In the genomic region with DNA sequence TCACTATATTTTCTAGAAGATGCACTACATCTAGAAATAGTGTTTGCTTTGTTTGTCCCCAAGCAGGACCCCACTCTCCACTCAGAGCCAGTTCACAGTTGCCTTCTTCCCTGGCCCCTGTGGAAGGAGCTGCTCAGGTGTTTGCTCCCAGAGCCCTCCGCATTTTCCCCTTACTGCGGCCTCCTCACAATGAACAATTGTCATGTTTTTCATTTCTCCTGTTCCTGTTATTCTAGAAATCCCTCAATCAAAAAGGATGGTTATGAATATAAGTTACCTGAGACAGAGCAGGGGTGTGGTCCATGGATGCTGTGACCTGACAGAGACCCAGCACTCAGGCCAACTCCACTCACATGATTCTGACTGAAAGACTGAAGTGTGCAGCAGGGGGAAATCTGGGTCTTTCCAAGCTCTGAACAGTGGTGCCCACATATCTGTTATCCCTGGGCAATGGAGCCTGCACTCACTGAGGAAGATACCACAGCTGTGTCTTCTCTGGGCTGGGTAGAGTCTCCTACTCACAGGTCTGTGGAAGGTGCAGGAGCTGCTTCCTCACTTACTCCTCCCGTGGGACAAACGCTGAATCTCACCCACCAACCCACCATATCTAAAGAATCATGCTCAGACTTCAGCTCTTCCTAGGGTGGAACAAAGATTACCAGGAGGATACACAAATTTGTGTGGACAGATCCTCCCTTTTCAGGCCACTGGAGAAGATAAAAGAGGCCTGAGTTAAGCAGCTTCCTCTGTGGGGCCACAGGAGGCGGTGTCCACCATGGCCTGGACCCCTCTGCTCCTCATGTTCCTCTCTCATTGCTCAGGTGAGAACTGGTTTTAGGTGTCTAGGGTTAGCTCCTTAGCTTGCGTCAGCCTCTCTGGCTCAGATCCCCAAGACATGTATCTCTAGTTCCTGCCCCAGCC, we compare ENCODE assay signal across 30 cellular contexts.
A peak's percentile ranks its signal among the peaks of the same experiment; 100 is the strongest.
DNase-seq lines count a peak whose midpoint lies in the region; ATAC-seq, FAIRE-seq and TF ChIP-seq lines count a peak whose summit lies in the region.
"Had no signal": no experiment of that assay in that cellular context is flagged by ENCODE, and none has a peak within 500 bp of the region (broad histone marks: within the 10 kb centered on the region; RNA-seq: fewer than 3 reads in every experiment).

No MANE protein-coding gene starts in this region.

- H2AFZ ChIP-seq in PC-3 (ENCODE audit: low read length) = no peak overlapping the region

- peak; percentile 40 for ATAC-seq in activated B cell treated with CpG ODN at 0.5 μM for 24 hours (ENCODE audit: low read depth)
- no peak for ATAC-seq in foreskin keratinocyte
- no peak for ATAC-seq in omental fat pad (ENCODE audit: low FRiP score)
- ATAC-seq in PC-3 = no peak
- ATAC-seq: activated T-cell treated with anti-CD3 and anti-CD28 coated beads, Interleukin-2, amount 50 U/mL, for 72 hours; effector memory CD8-positive, alpha-beta T cell; heart right ventricle had no signal

- H3K79me2 ChIP-seq in PC-3 (ENCODE audit: low read length) = no peaks in the 10 kb centered on the region

- H3K4me2 ChIP-seq in BLaER1 (0 out of 2 replicates have a peak overlapping the region, but pooled peaks have one; percentile 11), PC-3 (ENCODE audit: low read length) (no peak overlapping the region)

- intact Hi-C loops in activated B cell treated with CpG ODN at 0.5 μM for 24 hours (cut with micrococcal nuclease) (no loop called here), PC-3 (cut with micrococcal nuclease) (no loop called here)

- no peak for TF ChIP-seq POLR2A in GM12892 (IDR thresholded peaks at IDR 0.05; ENCODE audit: low read depth, low read length)

- H3K9me3 ChIP-seq in BLaER1 = no peaks in the 10 kb centered on the region
- no peaks in the 10 kb centered on the region for H3K9me3 ChIP-seq in PC-3 (ENCODE audit: low read length)
- H3K9me3 ChIP-seq: ascending aorta, esophagus muscularis mucosa, heart right ventricle, Peyer's patch, uterus had no signal

- POLR2A ChIA-PET in activated B cell treated with CpG ODN at 0.5 μM for 24 hours (lab: Charles Lee) = interaction anchor here (0.5 kb wide), 1 partner anchor 1414 kb away, joined by 3 read pairs; no protein-coding TSS in a partner anchor
- POLR2A ChIA-PET in PC-3 (lab: Charles Lee; ENCODE audit: unreplicated experiment) = no interaction called here

- H3K27me3 Mint-ChIP-seq in activated B cell treated with CpG ODN at 0.5 μM for 24 hours = no peaks in the 10 kb centered on the region

- H3K4me3 ChIP-seq in BLaER1 = no peak overlapping the region
- no peak overlapping the region for H3K4me3 ChIP-seq in foreskin fibroblast (ENCODE audit: low read depth in 1 of 2, low read length in 2 of 2)
- H3K4me3 ChIP-seq in PC-3 (ENCODE audit: low read length) = no peak overlapping the region
- H3K4me3 ChIP-seq: ascending aorta, esophagus muscularis mucosa, heart right ventricle, Peyer's patch, uterus had no signal

- FAIRE-seq in GM12892 (lab: Jason Lieb, UNC) = peak; percentile 78
- FAIRE-seq: D721Med had no signal

- H3K9ac ChIP-seq in BLaER1 (no peak overlapping the region), PC-3 (ENCODE audit: low read length) (no peak overlapping the region)

- no peaks in the 10 kb centered on the region for H3F3A ChIP-seq in PC-3 (ENCODE audit: low read length, unreplicated experiment)

- H3K4me1 ChIP-seq in BLaER1 (peaks cover 15% of the 10 kb centered on the region; the same call in 1 of the 2 replicates), foreskin keratinocyte (no peaks in the 10 kb centered on the region), PC-3 (ENCODE audit: insufficient read depth, low read length) (peaks cover 6% of the 10 kb centered on the region)
- H3K4me1 ChIP-seq: ascending aorta, esophagus muscularis mucosa, heart right ventricle, Peyer's patch, uterus had no signal

- H3K27ac ChIP-seq in BLaER1 (no peak overlapping the region), foreskin keratinocyte (no peak overlapping the region), PC-3 (ENCODE audit: low read length) (no peak overlapping the region)
- H3K27ac ChIP-seq: ascending aorta, esophagus muscularis mucosa, heart right ventricle, Peyer's patch, uterus had no signal

- H3K9me3 Mint-ChIP-seq in activated B cell treated with CpG ODN at 0.5 μM for 24 hours = no peaks in the 10 kb centered on the region
- H3K9me3 Mint-ChIP-seq: activated T-cell treated with anti-CD3 and anti-CD28 coated beads, Interleukin-2, amount 50 U/mL, for 72 hours; CD4-positive, alpha-beta memory T cell; effector memory CD8-positive, alpha-beta T cell; natural killer cell treated with Interleukin-12 subunit alpha and Interleukin-12 subunit beta and Interleukin-15 and Interleukin-18, amount 100 ng/mL, for 72 hours; stimulated activated naive CD8-positive, alpha-beta T cell treated with anti-CD3 and anti-CD28 coated beads, Interleukin-15, Interleukin-2, amounts not matched to agents 100 ng/mL and 50 ng/mL, for 24 hours had no signal

- H3K27ac Mint-ChIP-seq in activated B cell treated with CpG ODN at 0.5 μM for 24 hours = no peak overlapping the region
- H3K27ac Mint-ChIP-seq: activated T-cell treated with anti-CD3 and anti-CD28 coated beads, Interleukin-2, amount 50 U/mL, for 72 hours; CD4-positive, alpha-beta memory T cell; effector memory CD8-positive, alpha-beta T cell; natural killer cell treated with Interleukin-12 subunit alpha and Interleukin-12 subunit beta and Interleukin-15 and Interleukin-18, amount 100 ng/mL, for 72 hours; stimulated activated naive CD8-positive, alpha-beta T cell treated with anti-CD3 and anti-CD28 coated beads, Interleukin-15, Interleukin-2, amounts not matched to agents 100 ng/mL and 50 ng/mL, for 24 hours had no signal

- no TSS peak for BruUV-seq in PC-3 (replicated peaks; lab: Mats Ljungman, UMichigan)

- CTCF ChIA-PET in activated B cell treated with CpG ODN at 0.5 μM for 24 hours (lab: Charles Lee) (interaction anchor here (0.9 kb wide), 2 partner anchors 8 to 27 kb away, joined by 3 read pairs; no protein-coding TSS in a partner anchor), PC-3 (lab: Charles Lee) (no interaction called here)

- DNase-seq in GM12892 (ENCODE audit: insufficient read length) (no peak), activated B cell treated with CpG ODN at 0.5 μM for 24 hours (no peak), foreskin keratinocyte (no peak), foreskin fibroblast (no peak), omental fat pad (ENCODE audit: low spot score) (no peak), PC-3 (no peak), NCI-H2081 treated with DMSO at 0.1 percent for 48 hours (lab: John Stamatoyannopoulos, UW) (no peak)
- DNase-seq: activated CD4-positive, alpha-beta T cell treated with anti-CD3 and anti-CD28 coated beads, Interleukin-2, amount 50 U/mL, for 48 hours; activated T-cell treated with anti-CD3 and anti-CD28 coated beads, Interleukin-2, amount 50 U/mL, for 72 hours; AML-193; caudate nucleus; CD4-positive, alpha-beta memory T cell; effector memory CD8-positive, alpha-beta T cell; foreskin melanocyte; H7; heart right ventricle; Karpas-422; kidney glomerular epithelial cell; NCI-H146; NCI-H2107; NCI-H748 treated with DMSO at 0.1 percent for 48 hours; Peyer's patch; T1000; uterus had no signal

- H3K27me3 ChIP-seq in BLaER1 (no peaks in the 10 kb centered on the region), foreskin keratinocyte (peaks cover 8% of the 10 kb centered on the region), PC-3 (ENCODE audit: low read length) (0 out of 2 replicates have a peak, but pooled peaks cover 4% of the 10 kb centered on the region)
- H3K27me3 ChIP-seq: ascending aorta, Peyer's patch, uterus had no signal

- peaks cover 9% of the 10 kb centered on the region for H3K4me1 Mint-ChIP-seq in activated B cell treated with CpG ODN at 0.5 μM for 24 hours
- H3K4me1 Mint-ChIP-seq: CD4-positive, alpha-beta memory T cell had no signal

- H3K4me3 Mint-ChIP-seq in activated B cell treated with CpG ODN at 0.5 μM for 24 hours = no peak overlapping the region
- H3K4me3 Mint-ChIP-seq: activated T-cell treated with anti-CD3 and anti-CD28 coated beads, Interleukin-2, amount 50 U/mL, for 72 hours; CD4-positive, alpha-beta memory T cell; effector memory CD8-positive, alpha-beta T cell; natural killer cell treated with Interleukin-12 subunit alpha and Interleukin-12 subunit beta and Interleukin-15 and Interleukin-18, amount 100 ng/mL, for 72 hours; stimulated activated naive CD8-positive, alpha-beta T cell treated with anti-CD3 and anti-CD28 coated beads, Interleukin-15, Interleukin-2, amounts not matched to agents 100 ng/mL and 50 ng/mL, for 24 hours had no signal

- no peaks in the 10 kb centered on the region for H3K36me3 ChIP-seq in BLaER1
- H3K36me3 ChIP-seq in PC-3 (ENCODE audit: low read depth, low read length) = no peaks in the 10 kb centered on the region
- H3K36me3 ChIP-seq: ascending aorta, esophagus muscularis mucosa, heart right ventricle, Peyer's patch, uterus had no signal

- H3K36me3 Mint-ChIP-seq in activated B cell treated with CpG ODN at 0.5 μM for 24 hours (ENCODE audit: low read depth) = no peaks in the 10 kb centered on the region
- H3K36me3 Mint-ChIP-seq: CD4-positive, alpha-beta memory T cell; natural killer cell treated with Interleukin-12 subunit alpha and Interleukin-12 subunit beta and Interleukin-15 and Interleukin-18, amount 100 ng/mL, for 72 hours had no signal

- TF ChIP-seq CTCF in activated B cell treated with CpG ODN at 0.5 μM for 24 hours (IDR thresholded peaks at IDR 0.05) (no peak), foreskin keratinocyte (conservative IDR thresholded peaks at IDR 0.05) (peak; percentile 35), foreskin fibroblast (IDR thresholded peaks at IDR 0.05; ENCODE audit: low read depth, low read length) (no peak), omental fat pad (IDR thresholded peaks at IDR 0.05) (no peak), PC-3 (conservative IDR thresholded peaks at IDR 0.05; ENCODE audit: low read depth, low read length) (no peak)

- H4K20me1 ChIP-seq in BLaER1 (no peaks in the 10 kb centered on the region), PC-3 (ENCODE audit: low read length) (no peaks in the 10 kb centered on the region)

- H3K9me2 ChIP-seq in PC-3 (replicated peaks; ENCODE audit: low read length) = no peaks in the 10 kb centered on the region
